In genomic region chr16:82344157-82344556, GRCh38 we compare ENCODE assay signal across 8 cellular contexts.
DNase-seq lines count a peak whose midpoint lies in the region; ATAC-seq, FAIRE-seq and TF ChIP-seq lines count a peak whose summit lies in the region.

No MANE protein-coding gene starts in this region.

- no peak overlapping the region for H3K23ac ChIP-seq in H9 (ENCODE audit: insufficient read length, low read depth, low read length)

- H3F3A ChIP-seq in PC-9 (ENCODE audit: insufficient read depth, low read depth): no peaks in the 10 kb centered on the region

- peaks cover 21 to 23% of the 10 kb centered on the region in 2 experiments for H3K4me1 Mint-ChIP-seq in H9

- no peak overlapping the region for H2AK5ac ChIP-seq in H9 (ENCODE audit: insufficient read length, low read length)

- H3K56ac ChIP-seq in H9 (ENCODE audit: insufficient read length, low read depth, low read length): no peak overlapping the region

- no peak overlapping the region for H3K4ac ChIP-seq in H9 (ENCODE audit: low read depth, low read length)

- peaks cover 4% of the 10 kb centered on the region for H3K27me3 Mint-ChIP-seq in H9 (ENCODE audit: low read depth)

- ATAC-seq in heart right ventricle (peak in 7 of 8 donors; percentile 70 to 90 (median 78)), HG03521 (IDR thresholded peaks at IDR 0.05; ENCODE audit: unreplicated experiment) (no peak), HG02970 (IDR thresholded peaks at IDR 0.05; ENCODE audit: low FRiP score, unreplicated experiment) (no peak)

- no peak overlapping the region for H3T11ph ChIP-seq in H9 (ENCODE audit: low read length)

- WGBS in H9 (ENCODE audit: extremely low coverage, insufficient read length, low lambda C conversion rate): no CpG with 5 or more reads among the region's 4 CpGs
- 35 to 39% methylated on average over 4 of the region's 4 CpGs for WGBS in heart right ventricle, 2 donors

- H3K27ac ChIP-seq in H9 (ENCODE audit: insufficient read length, low read depth, low read length): no peak overlapping the region
- no peak overlapping the region for H3K27ac ChIP-seq in PC-9
- H3K27ac ChIP-seq in heart right ventricle: no peak overlapping the region

- no peak overlapping the region; a peak in 1 of 7 replicates for H3K27ac Mint-ChIP-seq in H9

- H3K9ac ChIP-seq in H9 (ENCODE audit: extremely low read depth, insufficient read length, low read length): no peak overlapping the region

- no peak overlapping the region for H2BK120ac ChIP-seq in H9 (ENCODE audit: low read depth, low read length, poor library complexity, severe bottlenecking)

- H4K20me1 ChIP-seq in H9 (ENCODE audit: control insufficient read depth, insufficient read depth, insufficient read length) (no peaks in the 10 kb centered on the region), PC-9 (ENCODE audit: insufficient read depth) (no peaks in the 10 kb centered on the region)

- H3K18ac ChIP-seq in H9 (ENCODE audit: insufficient read length, low read depth, low read length): no peak overlapping the region

- no peaks in the 10 kb centered on the region for H3K36me3 ChIP-seq in PC-9 (ENCODE audit: low read depth)
- no peaks in the 10 kb centered on the region for H3K36me3 ChIP-seq in heart right ventricle

- no peak overlapping the region for H2BK20ac ChIP-seq in H9 (ENCODE audit: low read depth, low read length, poor library complexity, severe bottlenecking)

- H4K91ac ChIP-seq in H9 (ENCODE audit: insufficient read length, low read depth, low read length): no peak overlapping the region

- no peak overlapping the region for H3K4me2 ChIP-seq in H9 (ENCODE audit: insufficient read depth, insufficient read length, low read length)
- H3K4me2 ChIP-seq in PC-9: no peak overlapping the region

- no peaks in the 10 kb centered on the region for H3K9me2 ChIP-seq in PC-9 (ENCODE audit: insufficient read depth)

- H3K27me3 ChIP-seq in H9 (ENCODE audit: insufficient read depth, low read length): no peaks in the 10 kb centered on the region
- H3K27me3 ChIP-seq in PC-9 (ENCODE audit: insufficient read depth, low read depth): no peaks in the 10 kb centered on the region
- no peaks in the 10 kb centered on the region for H3K27me3 ChIP-seq in heart right ventricle

- H3K4me1 ChIP-seq in H9 (ENCODE audit: insufficient read depth, low read length) (0 out of 2 replicates have a peak, but pooled peaks cover 2% of the 10 kb centered on the region), PC-9 (replicated peaks; ENCODE audit: insufficient read depth) (no peaks in the 10 kb centered on the region), heart right ventricle (no peaks in the 10 kb centered on the region)

- no peak overlapping the region for H3K4me3 Mint-ChIP-seq in H9

- peak; percentile 43 for DNase-seq in H9
- no peak for DNase-seq in PC-9
- DNase-seq in heart right ventricle: no peak
- peak; percentile 36 for DNase-seq in putamen (ENCODE audit: low spot score)
- DNase-seq in NCI-H446 treated with DMSO at 0.1 percent for 48 hours (lab: John Stamatoyannopoulos, UW): no peak
- DNase-seq in RCC 7860 (ENCODE audit: low spot score): no peak

- no peaks in the 10 kb centered on the region; a peak in 2 of 7 replicates for H3K36me3 Mint-ChIP-seq in H9 (ENCODE audit: insufficient read depth in 1 of 3, low read depth in 3 of 3)

- H3K9me3 ChIP-seq in H9 (ENCODE audit: control insufficient read depth, low read depth, low read length): no peaks in the 10 kb centered on the region
- H3K9me3 ChIP-seq in PC-9 (ENCODE audit: insufficient read depth, low read depth): no peaks in the 10 kb centered on the region
- peaks cover 0 to 13% (median 3%) of the 10 kb centered on the region in 11 donors for H3K9me3 ChIP-seq in heart right ventricle

- H2BK15ac ChIP-seq in H9 (ENCODE audit: low read depth, low read length): no peak overlapping the region

- TF ChIP-seq CTCF in H9 (conservative IDR thresholded peaks at IDR 0.05) (peak; percentile 70), PC-9 (conservative IDR thresholded peaks at IDR 0.05) (peak; percentile 28; the same call in 1 of the 2 replicates), heart right ventricle (IDR thresholded peaks at IDR 0.05) (peak in 8 of 9 donors; percentile 24 to 64 (median 59))

- no peak for FAIRE-seq in RCC 7860 (lab: Jason Lieb, UNC)

- no TSS peak for BruUV-seq in PC-9 (replicated peaks; lab: Mats Ljungman, UMichigan)

- H3K14ac ChIP-seq in H9 (ENCODE audit: insufficient read depth, low read length): no peak overlapping the region

- no peaks in the 10 kb centered on the region for H3K79me2 ChIP-seq in H9 (ENCODE audit: insufficient read depth, low read length)
- H3K79me2 ChIP-seq in PC-9 (ENCODE audit: low read depth): no peaks in the 10 kb centered on the region

- no peak overlapping the region for H2BK5ac ChIP-seq in H9 (ENCODE audit: insufficient read length, low read length)

- no peaks in the 10 kb centered on the region for H3K23me2 ChIP-seq in H9 (ENCODE audit: insufficient read length, low read depth, low read length, poor library complexity, severe bottlenecking)

- no peak overlapping the region for H4K5ac ChIP-seq in H9 (ENCODE audit: insufficient read length, low read depth, low read length)

- H3K4me3 ChIP-seq in PC-9 (no peak overlapping the region), heart right ventricle (no peak overlapping the region)

- POLR2A ChIA-PET in PC-9 (lab: Charles Lee; ENCODE audit: unreplicated experiment): no interaction called here

- H3K9me3 Mint-ChIP-seq in H9: peaks cover 5% of the 10 kb centered on the region in 2 experiments; a peak in 3 of 5 replicates

- H2AFZ ChIP-seq in H9 (ENCODE audit: low read length) (no peak overlapping the region), PC-9 (no peak overlapping the region)

- no peak overlapping the region for H2BK12ac ChIP-seq in H9 (ENCODE audit: insufficient read length, low read depth, low read length)

- intact Hi-C loops in PC-9 (cut with micrococcal nuclease; ENCODE audit: unreplicated experiment) (no loop called here), heart right ventricle (cut with DNase I) (loop anchor here in 7 of 10 donors (1.0 to 5.0 kb wide), 4 partner anchors 80 to 82 kb away; no protein-coding TSS in a partner anchor)

- no peaks in the 10 kb centered on the region for H3K79me1 ChIP-seq in H9 (ENCODE audit: insufficient read depth, low read depth, low read length, poor library complexity, severe bottlenecking)

- H4K8ac ChIP-seq in H9 (replicated peaks; ENCODE audit: insufficient read length, low read depth, low read length): no peak overlapping the region

- CTCF ChIA-PET in PC-9 (lab: Charles Lee): no interaction called here

Comparison
In these comparisons a context has a peak if more than half of its experiments do, and no peak if none do; other contexts are left out.
1. DNase-seq: peak in H9 (single experiment) and putamen (single experiment); none in PC-9 (0 of 2), heart right ventricle (0 of 2), NCI-H446 treated with DMSO at 0.1 percent for 48 hours (single experiment) and RCC 7860 (single experiment).
2. ATAC-seq: peak in heart right ventricle (7 of 8); none in HG03521 (single experiment) and HG02970 (single experiment).
3. Peak in every context shown above with its lines, with median percentiles within 50 percentile points of each other: CTCF ChIP-seq.